In genomic region chr14:54396183-54396492, GRCh38 we compare ENCODE assay signal across 9 cellular contexts.
DNase-seq lines count a peak whose midpoint lies in the region; ATAC-seq and TF ChIP-seq lines count a peak whose summit lies in the region.
"Had no signal": no experiment of that assay in that cellular context is flagged by ENCODE, and none has a peak within 500 bp of the region (broad histone marks: within the 10 kb centered on the region; RNA-seq: fewer than 3 reads in every experiment).

No MANE protein-coding gene starts in this region.

- H3K9me3 ChIP-seq in BLaER1 treated with 17β-estradiol and CSF1 and Interleukin-3, amounts not matched to agents 10 nM and 100 nM (replicated peaks in 1 of 11), result peaks cover 7 to 39% (median 31%) of the 10 kb centered on the region in 11 experiments; a peak in 19 of 22 replicates
- H3K9me3 ChIP-seq in duodenal mucosa (ENCODE audit: control insufficient read depth in 1 of 2, low read length in 2 of 2), result no peaks in the 10 kb centered on the region

- peaks cover 21 to 27% (median 24%) of the 10 kb centered on the region in 10 experiments for H3K4me1 ChIP-seq in BLaER1 treated with 17β-estradiol and CSF1 and Interleukin-3, amounts not matched to agents 10 nM and 100 nM
- H3K4me1 ChIP-seq in duodenal mucosa (ENCODE audit: control insufficient read depth in 1 of 2, insufficient read depth in 2 of 2, low read length in 2 of 2), result peaks cover 9 to 12% of the 10 kb centered on the region in 2 donors

- TF ChIP-seq CTCF in NB4 (IDR thresholded peaks at IDR 0.05; ENCODE audit: low read depth, low read length), result no peak
- TF ChIP-seq CTCF in nephron progenitor cell (IDR thresholded peaks at IDR 0.05), result no peak

- H3K4me1 Mint-ChIP-seq in nephron progenitor cell, result peaks cover 23% of the 10 kb centered on the region

- DNase-seq in NB4 (ENCODE audit: low read depth), result no peak
- no peak for DNase-seq in nephron progenitor cell

- H3K27me3 ChIP-seq in BLaER1 treated with 17β-estradiol and CSF1 and Interleukin-3, amounts not matched to agents 10 nM and 100 nM, result no peaks in the 10 kb centered on the region
- H3K27me3 ChIP-seq in duodenal mucosa (ENCODE audit: control insufficient read depth in 1 of 2, insufficient read depth in 2 of 2, low read length in 2 of 2), result no peaks in the 10 kb centered on the region

- H3K27me3 Mint-ChIP-seq in nephron progenitor cell (ENCODE audit: low read depth, poor library complexity), result peaks cover 14% of the 10 kb centered on the region

- no peak overlapping the region for H3K27ac Mint-ChIP-seq in nephron progenitor cell

- H3K9me3 Mint-ChIP-seq in nephron progenitor cell, result peaks cover 28% of the 10 kb centered on the region

- peak overlapping the region; percentile 84 for H3K4me3 Mint-ChIP-seq in nephron progenitor cell

- peak overlapping the region; percentile 51 to 86 (median 70) for H3K4me2 ChIP-seq in BLaER1 treated with 17β-estradiol and CSF1 and Interleukin-3, amounts not matched to agents 10 nM and 100 nM

- peak overlapping the region; percentile 41 to 94 (median 79); a peak in 21 of 22 replicates for H3K9ac ChIP-seq in BLaER1 treated with 17β-estradiol and CSF1 and Interleukin-3, amounts not matched to agents 10 nM and 100 nM
- H3K9ac ChIP-seq in duodenal mucosa (ENCODE audit: low read depth in 1 of 2, low read length in 2 of 2), result peak overlapping the region; percentile 43 to 72

- H3K36me3 Mint-ChIP-seq in nephron progenitor cell (ENCODE audit: low read depth), result peaks cover 14% of the 10 kb centered on the region

- peaks cover 0 to 17% (median 2%) of the 10 kb centered on the region in 11 experiments; a peak in 7 of 22 replicates for H3K36me3 ChIP-seq in BLaER1 treated with 17β-estradiol and CSF1 and Interleukin-3, amounts not matched to agents 10 nM and 100 nM
- no peaks in the 10 kb centered on the region for H3K36me3 ChIP-seq in duodenal mucosa (ENCODE audit: control insufficient read depth in 1 of 2, insufficient read depth in 2 of 2, low read length in 2 of 2)

- no peak for TF ChIP-seq POLR2A in NB4 (IDR thresholded peaks at IDR 0.05; ENCODE audit: extremely low read depth, insufficient read length)

- peak overlapping the region; percentile 71 to 93 (median 78) for H3K4me3 ChIP-seq in BLaER1 treated with 17β-estradiol and CSF1 and Interleukin-3, amounts not matched to agents 10 nM and 100 nM
- H3K4me3 ChIP-seq in NB4 (ENCODE audit: low read depth, low read length) (peak overlapping the region; percentile 47), duodenal mucosa (ENCODE audit: low read depth in 1 of 2, low read length in 2 of 2) (peak overlapping the region; percentile 80 to 97)

- no peaks in the 10 kb centered on the region for H4K20me1 ChIP-seq in BLaER1 treated with 17β-estradiol and CSF1 and Interleukin-3, amounts not matched to agents 10 nM and 100 nM

- H3K27ac ChIP-seq in BLaER1 treated with 17β-estradiol and CSF1 and Interleukin-3, amounts not matched to agents 10 nM and 100 nM, result peak overlapping the region in 9 of 11 experiments; percentile 65 to 88 (median 72); a peak in 16 of 22 replicates
- H3K27ac ChIP-seq in duodenal mucosa (ENCODE audit: low read depth, low read length), result no peak overlapping the region
- H3K27ac ChIP-seq: epithelial cell of prostate had no signal

- no peak for ATAC-seq in GM21825 (IDR thresholded peaks at IDR 0.05; ENCODE audit: unreplicated experiment)
- no peak for ATAC-seq in HG03378 (IDR thresholded peaks at IDR 0.05; ENCODE audit: unreplicated experiment)
- no peak for ATAC-seq in GM18858 (IDR thresholded peaks at IDR 0.05; ENCODE audit: unreplicated experiment)
- no peak for ATAC-seq in HG02973 (IDR thresholded peaks at IDR 0.05; ENCODE audit: unreplicated experiment)
